21 cellular contexts compared by ENCODE assay signal in the genomic region with DNA sequence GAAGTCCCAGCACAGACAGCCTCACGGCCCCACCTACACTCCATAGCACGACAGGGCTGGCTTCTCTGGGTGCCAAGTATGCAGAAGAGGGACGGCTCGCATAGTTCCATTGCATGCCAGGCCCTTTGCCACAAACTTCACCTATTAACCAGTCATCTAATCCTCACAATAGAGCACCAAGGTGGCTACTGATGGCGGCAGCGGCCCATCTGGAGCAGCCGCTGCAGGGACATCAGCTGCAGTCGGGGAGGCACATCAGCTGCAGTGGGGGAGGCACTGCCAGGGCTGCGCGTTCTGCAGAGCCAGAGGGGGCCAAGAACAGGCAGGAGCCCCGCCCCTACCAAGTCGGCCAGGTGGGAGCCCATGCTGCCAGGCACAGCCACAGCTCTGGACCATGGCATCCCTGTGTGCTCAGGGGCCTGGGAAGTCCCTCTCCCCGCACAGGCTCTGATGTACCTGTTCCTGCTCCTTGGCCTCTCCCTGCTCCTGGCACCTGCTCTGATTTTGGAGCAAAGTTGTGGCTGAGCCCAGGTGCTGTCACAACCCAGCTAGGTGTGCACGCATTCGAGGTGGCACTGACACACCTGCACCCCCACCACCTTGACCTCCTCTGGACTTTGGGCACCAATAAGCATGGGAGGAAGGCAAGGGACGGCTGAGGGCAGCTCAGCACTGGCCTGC.
A peak's percentile ranks its signal among the peaks of the same experiment; 100 is the strongest.
DNase-seq lines count a peak whose midpoint lies in the region; ATAC-seq, FAIRE-seq and TF ChIP-seq lines count a peak whose summit lies in the region.
"Had no signal": no experiment of that assay in that cellular context is flagged by ENCODE, and none has a peak within 500 bp of the region (broad histone marks: within the 10 kb centered on the region; RNA-seq: fewer than 3 reads in every experiment).

No MANE protein-coding gene starts in this region.

- H2BK15ac ChIP-seq in H1 (ENCODE audit: low read length): no peak overlapping the region

- TF ChIP-seq RAD21 in HepG2 (CRISPR knock-in tag; IDR thresholded peaks at IDR 0.05) (no peak), H1 (IDR thresholded peaks at IDR 0.05 in 1 of 2, conservative IDR thresholded peaks at IDR 0.05 in 1 of 2; ENCODE audit: low read depth in 2 of 2, low read length in 2 of 2) (no peak)

- H3K79me2 ChIP-seq in HepG2 (ENCODE audit: insufficient read depth, low read length) (no peaks in the 10 kb centered on the region), H1 (ENCODE audit: control insufficient read depth in 1 of 2, insufficient read depth in 2 of 2, low read length in 2 of 2) (no peaks in the 10 kb centered on the region)

- CTCF ChIA-PET in HepG2 (lab: Yijun Ruan, JAX; ENCODE audit: low intra/inter-chr PET ratio, low total read pairs): no interaction called here
- CTCF ChIA-PET in H1 (lab: Charles Lee; ENCODE audit: partially characterized antibody): interaction anchor here (0.9 to 4.5 kb wide), 17 partner anchors 9 to 268 kb away, joined by 3 to 28 read pairs (median 4); a partner anchor contains a TSS

- H3K4me1 ChIP-seq in HepG2 (ENCODE audit: insufficient read depth, low read length) (peaks cover 86% of the 10 kb centered on the region), right lobe of liver (peaks cover 0 to 22% (median 8%) of the 10 kb centered on the region in 4 donors), H1 (replicated peaks in 1 of 4; ENCODE audit: control insufficient read depth in 3 of 4, insufficient read depth in 4 of 4, low read length in 3 of 4) (peaks cover 0 to 2% (median 0%) of the 10 kb centered on the region in 4 experiments; a peak in 1 of 7 replicates)

- H3K9me3 ChIP-seq in HepG2 (ENCODE audit: low read length): no peaks in the 10 kb centered on the region
- no peaks in the 10 kb centered on the region for H3K9me3 ChIP-seq in right lobe of liver
- no peaks in the 10 kb centered on the region for H3K9me3 ChIP-seq in H1 (ENCODE audit: insufficient read depth in 2 of 2, low read depth in 1 of 2, low read length in 1 of 2)

- no peak overlapping the region for H3K4me2 ChIP-seq in HepG2 (ENCODE audit: low read depth, low read length)
- no peak overlapping the region for H3K4me2 ChIP-seq in H1 (ENCODE audit: insufficient read depth in 1 of 2, low read depth in 2 of 2, low read length in 2 of 2)

- no peak overlapping the region for H3K18ac ChIP-seq in H1 (ENCODE audit: extremely low read depth, low read length)

- POLR2A ChIA-PET in HepG2 (lab: Yijun Ruan, JAX): no interaction called here
- POLR2A ChIA-PET in H1 (lab: Charles Lee; ENCODE audit: partially characterized antibody): interaction anchor here (0.7 to 1.8 kb wide), 3 partner anchors 9 to 133 kb away, joined by 3 to 6 read pairs (median 5); no protein-coding TSS in a partner anchor

- H3K27me3 ChIP-seq in HepG2 (ENCODE audit: control insufficient read depth in 1 of 2, insufficient read depth in 2 of 2, low read length in 2 of 2) (0 out of 5 replicates have a peak, but pooled peaks cover 0 to 3% of the 10 kb centered on the region in 2 experiments), right lobe of liver (no peaks in the 10 kb centered on the region), H1 (replicated peaks in 1 of 4; ENCODE audit: control insufficient read depth in 3 of 4, extremely low read depth in 1 of 4, insufficient read depth in 3 of 4, low read length in 3 of 4) (no peaks in the 10 kb centered on the region)

- no peaks in the 10 kb centered on the region for H3K79me1 ChIP-seq in H1 (ENCODE audit: low read depth, low read length)

- no peak overlapping the region for H4K5ac ChIP-seq in H1 (ENCODE audit: insufficient read length, low read depth, low read length)

- WGBS in HepG2 (ENCODE audit: low lambda C conversion rate): 37% methylated on average over 9 of the region's 16 CpGs
- no CpG with 5 or more reads among the region's 16 CpGs for WGBS in right lobe of liver (ENCODE audit: insufficient coverage, low coverage, low lambda C conversion rate, missing lambda C conversion rate)
- WGBS in H1 (ENCODE audit: extremely low coverage in 1 of 2, insufficient coverage in 1 of 2, insufficient read length in 1 of 2, insufficient replicate concordance in 2 of 2, low coverage in 1 of 2, low lambda C conversion rate in 2 of 2, missing lambda C conversion rate in 1 of 2), 2 experiments: 90% methylated on average over 16 of the region's 16 CpGs; no CpG with 5 or more reads in 1 of the 2 experiments

- H3K23ac ChIP-seq in H1 (ENCODE audit: insufficient read length): peak overlapping the region; percentile 34

- H2BK20ac ChIP-seq in H1 (ENCODE audit: low read length): no peak overlapping the region

- no peak overlapping the region for H2BK12ac ChIP-seq in H1 (ENCODE audit: low read depth, low read length)

- no peak overlapping the region for H2AK5ac ChIP-seq in H1 (ENCODE audit: low read depth, low read length)

- H3K9ac ChIP-seq in HepG2 (ENCODE audit: insufficient read depth, low read depth, low read length) (no peak overlapping the region), H1 (replicated peaks in 1 of 4; ENCODE audit: extremely low read depth in 1 of 4, low read depth in 3 of 4, low read length in 3 of 4) (no peak overlapping the region)

- no peak for TF ChIP-seq POLR2A in HepG2 (IDR thresholded peaks at IDR 0.05; ENCODE audit: insufficient read depth in 1 of 2, low read depth in 2 of 2, low read length in 2 of 2)
- TF ChIP-seq POLR2A in right lobe of liver (IDR thresholded peaks at IDR 0.05): no peak
- no peak for TF ChIP-seq POLR2A in H1 (IDR thresholded peaks at IDR 0.05; ENCODE audit: control extremely low read depth in 1 of 2, low read depth in 2 of 2, low read length in 2 of 2)

- H3K4me1 Mint-ChIP-seq in nephron progenitor cell: peaks cover 43% of the 10 kb centered on the region

- no peaks in the 10 kb centered on the region for H4K20me1 ChIP-seq in HepG2 (ENCODE audit: insufficient read depth, low read length)
- peaks cover 0 to 2% of the 10 kb centered on the region in 2 experiments for H4K20me1 ChIP-seq in H1 (replicated peaks in 1 of 2; ENCODE audit: control insufficient read depth in 1 of 2, insufficient read depth in 2 of 2, low read length in 2 of 2)

- ATAC-seq in HepG2 (no peak), right lobe of liver (no peak), HG03469 (IDR thresholded peaks at IDR 0.05; ENCODE audit: unreplicated experiment) (no peak), GM18868 (IDR thresholded peaks at IDR 0.05; ENCODE audit: unreplicated experiment) (no peak)

- intact Hi-C loops in HepG2 (cut with micrococcal nuclease; ENCODE audit: unreplicated experiment): no loop called here
- intact Hi-C loops in right lobe of liver (cut with DNase I): loop anchor here in 1 of 2 donors (5.0 kb wide), 1 partner anchor 73 kb away; no protein-coding TSS in a partner anchor

- no peak overlapping the region for H4K91ac ChIP-seq in H1 (replicated peaks; ENCODE audit: insufficient read length, low read length)

- no peaks in the 10 kb centered on the region for H3K23me2 ChIP-seq in H1 (ENCODE audit: low read depth, low read length)

- TF ChIP-seq EP300 in HepG2 (IDR thresholded peaks at IDR 0.05; ENCODE audit: low read depth in 2 of 2, low read length in 2 of 2) (no peak), HepG2 (CRISPR knock-in tag; IDR thresholded peaks at IDR 0.05; ENCODE audit: borderline replicate concordance) (no peak), H1 (IDR thresholded peaks at IDR 0.05; ENCODE audit: borderline replicate concordance in 1 of 2, low read depth in 2 of 2, low read length in 2 of 2) (no peak)

- H3K9me3 Mint-ChIP-seq in nephron progenitor cell: no peaks in the 10 kb centered on the region

- DNase-seq in HepG2 (ENCODE audit: low spot score) (no peak), right lobe of liver (no peak), H1 (ENCODE audit: low read depth in 1 of 2, low spot score in 2 of 2) (no peak), nephron progenitor cell (peak; percentile 4), NCI-H2107 (lab: John Stamatoyannopoulos, UW) (no peak)
- DNase-seq: ACHN, AML-193, DMS 273 treated with DMSO at 0.1 percent for 48 hours, GF-D8, GOT3, NCI-H1105 treated with DMSO at 0.1 percent for 48 hours, NCI-H1694 treated with DMSO at 0.1 percent for 48 hours, NCI-H345, NCI-H526 treated with DMSO at 0.1 percent for 48 hours, SIG-M5 had no signal

- H3K27ac Mint-ChIP-seq in nephron progenitor cell: no peak overlapping the region
- H3K27ac Mint-ChIP-seq: CD14-positive monocyte had no signal

- no TSS peak for BruUV-seq in HepG2 (replicated peaks; lab: Mats Ljungman, UMichigan)

- H4K8ac ChIP-seq in H1 (ENCODE audit: extremely low read depth, insufficient read depth, low read length): no peak overlapping the region

- in situ Hi-C loops in HepG2 (cut with HindIII; ENCODE audit: extremely low pct_ligation_motif_present, low pct_unique_long_range_greater_than_20kb): no loop called here

- no peak overlapping the region for H2BK120ac ChIP-seq in H1 (replicated peaks; ENCODE audit: low read depth, low read length)

- no peaks in the 10 kb centered on the region for H3K36me3 Mint-ChIP-seq in nephron progenitor cell (ENCODE audit: low read depth)
- H3K36me3 Mint-ChIP-seq: CD14-positive monocyte had no signal

- H3K36me3 ChIP-seq in HepG2 (replicated peaks in 1 of 2; ENCODE audit: control insufficient read depth in 1 of 2, insufficient read depth in 2 of 2, low read length in 2 of 2) (no peaks in the 10 kb centered on the region), right lobe of liver (no peaks in the 10 kb centered on the region), H1 (ENCODE audit: control insufficient read depth in 2 of 4, insufficient read depth in 4 of 4, low read length in 3 of 4) (no peaks in the 10 kb centered on the region)

- FAIRE-seq in HepG2 (lab: Jason Lieb, UNC): no peak
- FAIRE-seq in H1 (lab: Jason Lieb, UNC): no peak
- FAIRE-seq: GM12891, GM18507, RCC 7860 had no signal

- TF ChIP-seq CTCF in HepG2 (CRISPR knock-in tag; IDR thresholded peaks at IDR 0.05) (no peak), right lobe of liver (IDR thresholded peaks at IDR 0.05) (no peak), H1 (IDR thresholded peaks at IDR 0.05; ENCODE audit: control extremely low read depth in 1 of 3, insufficient read depth in 1 of 3, low read depth in 1 of 3, low read length in 3 of 3) (no peak), nephron progenitor cell (IDR thresholded peaks at IDR 0.05) (no peak)

- no peak overlapping the region for H3K4me3 ChIP-seq in HepG2 (replicated peaks in 1 of 3; ENCODE audit: insufficient read depth in 1 of 3, low read depth in 2 of 3, low read length in 3 of 3)
- no peak overlapping the region for H3K4me3 ChIP-seq in right lobe of liver
- H3K4me3 ChIP-seq in H1 (ENCODE audit: extremely low read depth in 1 of 4, insufficient read depth in 2 of 4, low read depth in 3 of 4, low read length in 4 of 4): no peak overlapping the region

- no peak overlapping the region for H3K4ac ChIP-seq in H1 (replicated peaks; ENCODE audit: insufficient read length, low read depth, low read length)

- H2AFZ ChIP-seq in HepG2 (ENCODE audit: low read length) (no peak overlapping the region), H1 (ENCODE audit: low read length) (no peak overlapping the region)

- H3K27ac ChIP-seq in HepG2 (ENCODE audit: extremely low read length, insufficient read depth, low read length) (no peak overlapping the region), right lobe of liver (no peak overlapping the region), H1 (ENCODE audit: low read depth, low read length) (no peak overlapping the region)

- no peak overlapping the region for H3K4me3 Mint-ChIP-seq in nephron progenitor cell
- H3K4me3 Mint-ChIP-seq: CD14-positive monocyte had no signal

- no peaks in the 10 kb centered on the region for H3K27me3 Mint-ChIP-seq in nephron progenitor cell (ENCODE audit: low read depth, poor library complexity)

- H3K56ac ChIP-seq in H1 (replicated peaks; ENCODE audit: insufficient read length, low read depth, low read length): no peak overlapping the region

- H2BK5ac ChIP-seq in H1 (ENCODE audit: low read depth, low read length): 0 out of 2 replicates have a peak overlapping the region, but pooled peaks have one; percentile 5

- no peak overlapping the region for H3K14ac ChIP-seq in H1 (ENCODE audit: insufficient read length)
